ENCODE assay signal across 6 cellular contexts in the genomic region with DNA sequence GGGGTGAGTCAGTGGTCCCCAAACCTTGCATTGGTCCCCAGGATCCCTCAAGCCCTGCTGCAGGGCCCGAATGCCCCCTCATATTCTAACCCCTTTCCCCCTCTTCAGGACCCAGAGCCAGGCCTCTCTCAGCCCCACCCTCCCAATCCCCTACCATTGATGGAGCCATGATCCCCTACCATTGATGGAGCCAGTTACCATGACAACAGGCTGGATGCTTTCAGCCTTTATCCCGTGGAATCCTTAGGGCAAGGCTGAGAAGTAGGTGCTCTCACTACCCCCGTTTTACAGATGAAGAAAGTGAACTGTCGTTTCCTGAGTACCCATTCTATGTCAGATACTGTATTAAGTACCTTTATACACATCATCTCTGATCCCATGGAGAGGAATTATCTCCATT.
"Had no signal": no experiment of that assay in that cellular context is flagged by ENCODE, and none has a peak within 500 bp of the region (broad histone marks: within the 10 kb centered on the region; RNA-seq: fewer than 3 reads in every experiment).

No MANE protein-coding gene starts in this region.

- H3K9me3 Mint-ChIP-seq: HFFc6, IgD-negative memory B cell had no signal

- FAIRE-seq: HTR-8/SVneo had no signal

- H3K4me3 Mint-ChIP-seq: HFFc6, IgD-negative memory B cell had no signal

- H3K36me3 Mint-ChIP-seq: IgD-negative memory B cell had no signal

- H3K4me3 ChIP-seq: GM23248, HAP-1 had no signal

- H3K4me1 ChIP-seq: HAP-1 had no signal

- H3K27ac ChIP-seq: GM23248 had no signal

- H3K9ac ChIP-seq: GM23248 had no signal

- H3K4me1 Mint-ChIP-seq: IgD-negative memory B cell had no signal

- H3K36me3 ChIP-seq: HAP-1 had no signal

- DNase-seq: GM23248, GOT3, HFFc6 had no signal

- H2AFZ ChIP-seq: GM23248 had no signal

- H3K27ac Mint-ChIP-seq: HFFc6, IgD-negative memory B cell had no signal

- H3K9me3 ChIP-seq: HAP-1 had no signal
